Comparison of ENCODE assay signal across 16 cellular contexts in the genomic region with DNA sequence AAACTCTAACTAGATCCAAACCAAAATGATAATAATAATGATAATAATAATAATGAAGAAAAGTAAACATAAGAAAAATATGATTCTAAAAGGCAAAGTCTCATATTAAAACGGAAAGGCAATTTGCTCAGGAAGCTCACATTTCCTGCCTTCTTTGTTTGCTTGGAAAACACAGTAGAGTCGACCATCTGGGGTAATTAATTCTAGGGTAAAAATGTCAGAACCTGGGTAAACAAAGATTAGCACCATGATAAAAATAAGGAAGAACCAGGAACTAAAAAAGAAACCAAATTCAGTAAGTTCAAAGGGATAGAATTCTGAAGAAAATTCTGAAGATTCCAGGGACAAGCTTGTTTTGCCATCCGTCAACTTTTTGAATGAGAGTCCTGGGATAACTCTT. TPM values are rescaled to one million over a fixed set of nuclear protein-coding genes. Genes with fewer than 3 reads are reported as not detected.
DNase-seq lines count a peak whose midpoint lies in the region; ATAC-seq and TF ChIP-seq lines count a peak whose summit lies in the region.
"Had no signal": no experiment of that assay in that cellular context is flagged by ENCODE, and none has a peak within 500 bp of the region (broad histone marks: within the 10 kb centered on the region; RNA-seq: fewer than 3 reads in every experiment).

No MANE protein-coding gene starts in this region.

- no peaks in the 10 kb centered on the region for H4K20me1 ChIP-seq in GM23338 (replicated peaks; ENCODE audit: insufficient read depth)
- no peaks in the 10 kb centered on the region for H4K20me1 ChIP-seq in PC-3 (ENCODE audit: low read length)

- H3K27me3 Mint-ChIP-seq in GM23338 (ENCODE audit: insufficient read depth, low read depth, poor library complexity): peaks cover 8% of the 10 kb centered on the region
- H3K27me3 Mint-ChIP-seq in CD4-positive, alpha-beta memory T cell: no peaks in the 10 kb centered on the region
- H3K27me3 Mint-ChIP-seq: activated CD8-positive, alpha-beta T cell treated with anti-CD3 and anti-CD28 coated beads for 36 hours; dendritic cell treated with granulocyte-macrophage colony-stimulating factor and Interleukin-4, amounts not matched to agents 40 ng/mL and 50 ng/mL, for 4 days; stimulated activated memory B cell treated with anti-CD40 and anti-IgM and Interleukin-4, amounts not matched to agents 10 μg/mL and 1 μg/mL and 100 μg/mL, for 72 hours had no signal

- POLR2A ChIA-PET in PC-3 (lab: Charles Lee; ENCODE audit: unreplicated experiment): no interaction called here
- POLR2A ChIA-PET in CD4-positive, alpha-beta memory T cell (lab: Charles Lee; ENCODE audit: partially characterized antibody): interaction anchor here (1.8 kb wide), 1 partner anchor 24 kb away, joined by 4 read pairs; no protein-coding TSS in a partner anchor

- H3F3A ChIP-seq in GM23338 (replicated peaks; ENCODE audit: low read depth) (no peaks in the 10 kb centered on the region; the same call in 1 of the 2 replicates), PC-3 (ENCODE audit: low read length, unreplicated experiment) (no peaks in the 10 kb centered on the region)

- H3K27ac ChIP-seq in GM23338 (ENCODE audit: low read depth) (peak overlapping the region; percentile 50), PC-3 (ENCODE audit: low read length) (0 out of 2 replicates have a peak overlapping the region, but pooled peaks have one; percentile 10), foreskin keratinocyte (peak overlapping the region; percentile 37), left lung (peak overlapping the region in 1 of 2 donors; percentile 45)
- no peak overlapping the region for H3K27ac ChIP-seq in CD4-positive, alpha-beta memory T cell (ENCODE audit: low read depth, low read length)
- H3K27ac ChIP-seq: neural progenitor cell, upper lobe of right lung had no signal

- peak overlapping the region; percentile 71 for H3K27ac Mint-ChIP-seq in GM23338
- H3K27ac Mint-ChIP-seq in CD4-positive, alpha-beta memory T cell: no peak overlapping the region
- H3K27ac Mint-ChIP-seq: activated CD8-positive, alpha-beta T cell treated with anti-CD3 and anti-CD28 coated beads for 36 hours; dendritic cell treated with granulocyte-macrophage colony-stimulating factor and Interleukin-4, amounts not matched to agents 40 ng/mL and 50 ng/mL, for 4 days; neural progenitor cell; stimulated activated memory B cell treated with anti-CD40 and anti-IgM and Interleukin-4, amounts not matched to agents 10 μg/mL and 1 μg/mL and 100 μg/mL, for 72 hours had no signal

- no peaks in the 10 kb centered on the region for H3K36me3 ChIP-seq in GM23338 (ENCODE audit: insufficient read depth)
- H3K36me3 ChIP-seq in PC-3 (ENCODE audit: low read depth, low read length): no peaks in the 10 kb centered on the region
- no peaks in the 10 kb centered on the region for H3K36me3 ChIP-seq in CD4-positive, alpha-beta memory T cell (ENCODE audit: insufficient read depth, low read length)
- no peaks in the 10 kb centered on the region for H3K36me3 ChIP-seq in left lung
- H3K36me3 ChIP-seq: neural progenitor cell, sigmoid colon, upper lobe of right lung had no signal

- H3K4me3 ChIP-seq in GM23338: no peak overlapping the region
- H3K4me3 ChIP-seq in PC-3 (ENCODE audit: low read length): no peak overlapping the region
- H3K4me3 ChIP-seq in CD4-positive, alpha-beta memory T cell (ENCODE audit: low read length in 2 of 2): no peak overlapping the region
- H3K4me3 ChIP-seq in left lung: no peak overlapping the region
- H3K4me3 ChIP-seq: lower lobe of right lung, neural progenitor cell, sigmoid colon, upper lobe of right lung had no signal

- H3K9me3 Mint-ChIP-seq in GM23338: no peaks in the 10 kb centered on the region
- H3K9me3 Mint-ChIP-seq in CD4-positive, alpha-beta memory T cell: no peaks in the 10 kb centered on the region
- H3K9me3 Mint-ChIP-seq: activated CD8-positive, alpha-beta T cell treated with anti-CD3 and anti-CD28 coated beads for 36 hours; dendritic cell treated with granulocyte-macrophage colony-stimulating factor and Interleukin-4, amounts not matched to agents 40 ng/mL and 50 ng/mL, for 4 days; stimulated activated memory B cell treated with anti-CD40 and anti-IgM and Interleukin-4, amounts not matched to agents 10 μg/mL and 1 μg/mL and 100 μg/mL, for 72 hours had no signal

- in situ Hi-C loops in GM13977 (cut with MboI; ENCODE audit: low pct_unique_long_range_greater_than_20kb, low sequenced_read_pairs, unreplicated experiment): no loop called here

- H3K36me3 Mint-ChIP-seq in GM23338 (ENCODE audit: low read depth): no peaks in the 10 kb centered on the region
- no peaks in the 10 kb centered on the region for H3K36me3 Mint-ChIP-seq in CD4-positive, alpha-beta memory T cell

- H3K4me3 Mint-ChIP-seq in GM23338: no peak overlapping the region
- H3K4me3 Mint-ChIP-seq in CD4-positive, alpha-beta memory T cell: no peak overlapping the region
- H3K4me3 Mint-ChIP-seq: activated CD8-positive, alpha-beta T cell treated with anti-CD3 and anti-CD28 coated beads for 36 hours; dendritic cell treated with granulocyte-macrophage colony-stimulating factor and Interleukin-4, amounts not matched to agents 40 ng/mL and 50 ng/mL, for 4 days; neural progenitor cell; stimulated activated memory B cell treated with anti-CD40 and anti-IgM and Interleukin-4, amounts not matched to agents 10 μg/mL and 1 μg/mL and 100 μg/mL, for 72 hours had no signal

- no peak overlapping the region for H2AFZ ChIP-seq in GM23338
- no peak overlapping the region for H2AFZ ChIP-seq in PC-3 (ENCODE audit: low read length)
- H2AFZ ChIP-seq: neural progenitor cell had no signal

- no TSS peak for BruUV-seq in PC-3 (replicated peaks; lab: Mats Ljungman, UMichigan)

- H3K27me3 ChIP-seq in GM23338 (ENCODE audit: insufficient read depth) (no peaks in the 10 kb centered on the region), PC-3 (ENCODE audit: low read length) (no peaks in the 10 kb centered on the region), foreskin keratinocyte (no peaks in the 10 kb centered on the region), left lung (no peaks in the 10 kb centered on the region)
- no peaks in the 10 kb centered on the region for H3K27me3 ChIP-seq in CD4-positive, alpha-beta memory T cell (ENCODE audit: insufficient read depth, low read length)
- H3K27me3 ChIP-seq: neural progenitor cell, sigmoid colon, upper lobe of right lung had no signal

- H3K4me1 ChIP-seq in GM23338 (ENCODE audit: insufficient read depth): peaks cover 24% of the 10 kb centered on the region
- H3K4me1 ChIP-seq in PC-3 (ENCODE audit: insufficient read depth, low read length): peaks cover 13% of the 10 kb centered on the region
- H3K4me1 ChIP-seq in foreskin keratinocyte: peaks cover 7% of the 10 kb centered on the region
- no peaks in the 10 kb centered on the region for H3K4me1 ChIP-seq in CD4-positive, alpha-beta memory T cell (ENCODE audit: insufficient read depth, low read length)
- H3K4me1 ChIP-seq in left lung: peaks cover 0 to 3% of the 10 kb centered on the region in 2 donors
- H3K4me1 ChIP-seq: neural progenitor cell, upper lobe of right lung had no signal

- H3K9me2 ChIP-seq in GM23338 (ENCODE audit: insufficient read depth): peaks cover 5% of the 10 kb centered on the region; the same call in 1 of the 2 replicates
- no peaks in the 10 kb centered on the region for H3K9me2 ChIP-seq in PC-3 (replicated peaks; ENCODE audit: low read length)

- peaks cover 20% of the 10 kb centered on the region for H3K4me1 Mint-ChIP-seq in GM23338
- peaks cover 3 to 17% (median 10%) of the 10 kb centered on the region in 4 donors for H3K4me1 Mint-ChIP-seq in CD4-positive, alpha-beta memory T cell
- H3K4me1 Mint-ChIP-seq: stimulated activated memory B cell treated with anti-CD40 and anti-IgM and Interleukin-4, amounts not matched to agents 10 μg/mL and 1 μg/mL and 100 μg/mL, for 72 hours had no signal

- no peak overlapping the region for H3K9ac ChIP-seq in PC-3 (ENCODE audit: low read length)

- DNase-seq in GM23338 (ENCODE audit: low spot score) (no peak), PC-3 (no peak), foreskin keratinocyte (no peak), pulmonary artery endothelial cell (ENCODE audit: low read depth, low spot score) (peak; percentile 73), GM13977 (ENCODE audit: low spot score) (no peak), left lung (no peak)
- no peak for DNase-seq in CD4-positive, alpha-beta memory T cell
- DNase-seq: activated CD8-positive, alpha-beta T cell treated with anti-CD3 and anti-CD28 coated beads for 36 hours; DMS153; lower lobe of right lung; sigmoid colon; upper lobe of right lung had no signal

- intact Hi-C loops in PC-3 (cut with micrococcal nuclease): no loop called here
- intact Hi-C loops in CD4-positive, alpha-beta memory T cell (cut with micrococcal nuclease): no loop called here
- intact Hi-C loops in left lung (cut with DNase I): no loop called here

- H3K4me2 ChIP-seq in GM23338 (0 out of 2 replicates have a peak overlapping the region, but pooled peaks have one; percentile 28), PC-3 (ENCODE audit: low read length) (0 out of 2 replicates have a peak overlapping the region, but pooled peaks have one; percentile 5)
- H3K4me2 ChIP-seq: neural progenitor cell had no signal

- H3K9me3 ChIP-seq in PC-3 (ENCODE audit: low read length): no peaks in the 10 kb centered on the region
- H3K9me3 ChIP-seq in CD4-positive, alpha-beta memory T cell (ENCODE audit: control insufficient read depth in 1 of 2, low read length in 2 of 2): no peaks in the 10 kb centered on the region
- H3K9me3 ChIP-seq in left lung: no peaks in the 10 kb centered on the region
- H3K9me3 ChIP-seq: lower lobe of right lung, sigmoid colon, upper lobe of right lung had no signal

- CTCF ChIA-PET in PC-3 (lab: Charles Lee): interaction anchor here (0.6 kb wide), 1 partner anchor 24 kb away, joined by 4 read pairs; no protein-coding TSS in a partner anchor
- CTCF ChIA-PET in CD4-positive, alpha-beta memory T cell (lab: Charles Lee; ENCODE audit: partially characterized antibody): interaction anchor here (1.3 kb wide), 1 partner anchor 17 kb away, joined by 5 read pairs; a partner anchor contains a TSS

- no peaks in the 10 kb centered on the region for H3K79me2 ChIP-seq in GM23338 (replicated peaks; ENCODE audit: insufficient read depth)
- H3K79me2 ChIP-seq in PC-3 (ENCODE audit: low read length): no peaks in the 10 kb centered on the region

- TF ChIP-seq CTCF in GM23338 (conservative IDR thresholded peaks at IDR 0.05; ENCODE audit: low read depth in 2 of 2) (no peak), PC-3 (conservative IDR thresholded peaks at IDR 0.05; ENCODE audit: low read depth, low read length) (no peak), foreskin keratinocyte (conservative IDR thresholded peaks at IDR 0.05) (no peak), GM13977 (IDR thresholded peaks at IDR 0.05; ENCODE audit: extremely low read depth, insufficient read depth, missing control alignments) (no peak), left lung (IDR thresholded peaks at IDR 0.05) (no peak)

- ATAC-seq in GM23338 (no peak), PC-3 (no peak), foreskin keratinocyte (no peak), left lung (no peak)
- ATAC-seq: activated CD8-positive, alpha-beta T cell treated with anti-CD3 and anti-CD28 coated beads for 36 hours; lower lobe of right lung; stimulated activated memory B cell treated with anti-CD40 and anti-IgM and Interleukin-4, amounts not matched to agents 10 μg/mL and 1 μg/mL and 100 μg/mL, for 72 hours; upper lobe of right lung had no signal

RNA-seq across cellular contexts. Expression of a gene that starts 20.6 kb away (rescaled TPM):
- not detected in 2 replicates for total RNA-seq in GM23338 (2014; rRNA removed; shearing (Covaris generic))
- polyA plus RNA-seq in GM23338 (2016; fragmentation: Nextera tagmentation; extraction: Ambion mirVana) (not detected in 2 replicates), foreskin keratinocyte (not detected in 2 replicates)
- total RNA-seq in PC-3 (2014; rRNA removed) (not detected in 2 replicates), foreskin keratinocyte (not detected in 2 replicates), pulmonary artery endothelial cell (not detected in 2 replicates), left lung (not detected)
- total RNA-seq in CD4-positive, alpha-beta memory T cell: not detected
- polyA plus RNA-seq in CD4-positive, alpha-beta memory T cell: not detected
- total RNA-seq: activated CD8-positive, alpha-beta T cell treated with anti-CD3 and anti-CD28 coated beads for 36 hours; lower lobe of right lung; sigmoid colon; SK-MEL-5; upper lobe of right lung had no signal
- polyA plus RNA-seq: sigmoid colon had no signal

RNA-seq across cellular contexts. Expression of a gene that starts 22.7 kb away (rescaled TPM):
- 3,158 and 4,450 TPM in 2 replicates for total RNA-seq in GM23338 (2014; rRNA removed; shearing (Covaris generic))
- 2,274 and 2,541 TPM in 2 replicates for polyA plus RNA-seq in GM23338 (2016; fragmentation: Nextera tagmentation; extraction: Ambion mirVana)
- total RNA-seq in PC-3 (2014; rRNA removed): 1,030 and 1,369 TPM in 2 replicates
- 2,517 and 2,669 TPM in 2 replicates for total RNA-seq in foreskin keratinocyte
- 3,931 and 3,982 TPM in 2 replicates for polyA plus RNA-seq in foreskin keratinocyte
- total RNA-seq in pulmonary artery endothelial cell: 3,304 and 3,763 TPM in 2 replicates
- total RNA-seq in CD4-positive, alpha-beta memory T cell: 1,000 to 10,000 TPM; 2,761 to 2,878 TPM
- 1,000 to 10,000 TPM; 1,274 to 1,731 TPM for polyA plus RNA-seq in CD4-positive, alpha-beta memory T cell
- 1,000 to 10,000 TPM; 1,094 to 1,210 TPM for total RNA-seq in left lung

RNA-seq across cellular contexts. Expression of a gene that starts 37.4 kb away (rescaled TPM):
- 0.07 and 0.31 TPM in 2 replicates for total RNA-seq in GM23338 (2014; rRNA removed; shearing (Covaris generic))
- 0.10 TPM in 1 of 2 replicates, not detected in the other for polyA plus RNA-seq in GM23338 (2016; fragmentation: Nextera tagmentation; extraction: Ambion mirVana)
- total RNA-seq in PC-3 (2014; rRNA removed): 0.07 TPM in 1 of 2 replicates, not detected in the other
- total RNA-seq in foreskin keratinocyte: 0.07 TPM in 1 of 2 replicates, not detected in the other
- polyA plus RNA-seq in foreskin keratinocyte: 0.03 and 0.06 TPM in 2 replicates
- not detected in 2 replicates for total RNA-seq in pulmonary artery endothelial cell
- total RNA-seq in CD4-positive, alpha-beta memory T cell: under 1 TPM; 0.15 to 0.17 TPM
- under 1 TPM; 0.08 to 0.14 TPM for polyA plus RNA-seq in CD4-positive, alpha-beta memory T cell
- not detected for total RNA-seq in left lung
- total RNA-seq: lower lobe of right lung, sigmoid colon, SK-MEL-5, upper lobe of right lung had no signal

RNA-seq across cellular contexts. Expression of a gene that starts 50.2 kb away (rescaled TPM):
- total RNA-seq in GM23338 (2014; rRNA removed; shearing (Covaris generic)): 0.43 and 0.52 TPM in 2 replicates
- 0.26 and 0.50 TPM in 2 replicates for polyA plus RNA-seq in GM23338 (2016; fragmentation: Nextera tagmentation; extraction: Ambion mirVana)
- total RNA-seq in PC-3 (2014; rRNA removed): not detected in 2 replicates
- total RNA-seq in foreskin keratinocyte: not detected in 2 replicates
- polyA plus RNA-seq in foreskin keratinocyte: not detected in 2 replicates
- total RNA-seq in pulmonary artery endothelial cell: 12.7 and 17.9 TPM in 2 replicates
- not detected for total RNA-seq in CD4-positive, alpha-beta memory T cell
- polyA plus RNA-seq in CD4-positive, alpha-beta memory T cell: not detected
- 10 to 100 TPM; 18.4 to 25.4 TPM for total RNA-seq in left lung
- total RNA-seq: activated CD8-positive, alpha-beta T cell treated with anti-CD3 and anti-CD28 coated beads for 36 hours; SK-MEL-5 had no signal
